Comparison of ENCODE assay signal across 1 cellular context in genomic region chr19:873084-874019, GRCh38.
TF ChIP-seq lines count a peak whose summit lies in the region.

No MANE protein-coding gene starts in this region.

TF ChIP-seq in A549, 52 proteins besides CTCF, POLR2A, EP300 and RAD21 (continued from another document):
- TF ChIP-seq HMGXB4 (CRISPR knock-in tag; IDR thresholded peaks at IDR 0.05; ENCODE audit: borderline replicate concordance) (no peak), ESRRA (IDR thresholded peaks at IDR 0.05; ENCODE audit: borderline replicate concordance, low read length) (no peak), JUN (IDR thresholded peaks at IDR 0.05) (no peak)
